In the genomic region with DNA sequence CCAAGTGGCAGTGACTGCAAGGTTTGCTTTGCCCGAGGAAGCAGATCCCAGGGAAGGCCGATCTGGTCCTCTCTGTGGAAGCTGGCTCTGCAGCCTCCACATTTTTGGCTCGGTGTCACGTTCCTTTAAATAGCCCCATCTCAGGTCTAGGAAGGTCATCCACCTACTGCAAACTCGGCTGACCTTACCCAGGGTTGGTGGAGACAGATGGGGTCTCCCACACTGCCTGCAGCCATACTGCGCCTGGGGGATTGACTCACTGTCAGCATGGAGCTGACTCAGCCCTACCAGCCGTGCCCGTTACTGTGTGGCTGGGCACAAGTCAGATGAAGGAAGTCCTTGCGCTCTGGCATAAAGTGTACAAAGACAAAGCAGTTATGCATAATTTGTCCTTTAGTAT, we compare ENCODE assay signal across 11 cellular contexts. TPM values are rescaled to one million over a fixed set of nuclear protein-coding genes. Genes with fewer than 3 reads are reported as not detected.
DNase-seq lines count a peak whose midpoint lies in the region; ATAC-seq and TF ChIP-seq lines count a peak whose summit lies in the region.
"Had no signal": no experiment of that assay in that cellular context is flagged by ENCODE, and none has a peak within 500 bp of the region (broad histone marks: within the 10 kb centered on the region; RNA-seq: fewer than 3 reads in every experiment).

No MANE protein-coding gene starts in this region.

- peaks cover 10 to 17% of the 10 kb centered on the region in 2 donors for H3K4me1 ChIP-seq in adrenal gland (replicated peaks in 1 of 2)

- DNase-seq in KBM-7 = peak; percentile 19
- DNase-seq in adrenal gland = peak; percentile 83 to 95 (median 91)
- peak; percentile 67 for DNase-seq in left ventricle myocardium superior
- peak; percentile 33 for DNase-seq in smooth muscle cell of the brain vasculature (ENCODE audit: low read depth, low spot score)
- DNase-seq in activated naive CD4-positive, alpha-beta T cell treated with Interleukin-2 at 50 U/mL for 16 hours = no peak
- no peak for DNase-seq in NCI-H1105 treated with DMSO at 0.1 percent for 48 hours (lab: John Stamatoyannopoulos, UW)
- no peak for DNase-seq in activated naive CD4-positive, alpha-beta T cell treated with anti-CD3 and anti-CD28 coated beads, Interleukin-2, amount 10 ng/mL, durations not matched to agents 7 days and 5 days
- DNase-seq: stimulated activated naive CD8-positive, alpha-beta T cell treated with anti-CD3 and anti-CD28 coated beads, Interleukin-15, Interleukin-2, amounts not matched to agents 100 U/mL and 50 U/mL, for 24 hours; T-cell had no signal

- H3K4me3 ChIP-seq in adrenal gland = no peak overlapping the region
- H3K4me3 ChIP-seq: cardiac muscle cell had no signal

- ATAC-seq in left ventricle myocardium superior = peak; percentile 83
- ATAC-seq in HG02623 (IDR thresholded peaks at IDR 0.05; ENCODE audit: unreplicated experiment) = no peak
- ATAC-seq: stimulated activated naive CD8-positive, alpha-beta T cell treated with anti-CD3 and anti-CD28 coated beads, Interleukin-15, Interleukin-2, amounts not matched to agents 100 U/mL and 50 U/mL, for 24 hours; T-cell had no signal

- no peaks in the 10 kb centered on the region for H3K27me3 Mint-ChIP-seq in activated naive CD4-positive, alpha-beta T cell treated with anti-CD3 and anti-CD28 coated beads, Interleukin-2, amount 10 ng/mL, durations not matched to agents 7 days and 5 days
- H3K27me3 Mint-ChIP-seq: T-cell had no signal

- peaks cover 20% of the 10 kb centered on the region for H3K36me3 Mint-ChIP-seq in activated naive CD4-positive, alpha-beta T cell treated with anti-CD3 and anti-CD28 coated beads, Interleukin-2, amount 10 ng/mL, durations not matched to agents 7 days and 5 days

- in situ Hi-C loops in KBM-7 (cut with MboI; ENCODE audit: low pct_unique_long_range_greater_than_20kb, low sequenced_read_pairs) = no loop called here

- 15 to 25% (median 19%) methylated on average over 6 to 9 of the region's 9 CpGs for WGBS in adrenal gland, 4 donors

- intact Hi-C loops in adrenal gland (cut with DNase I) = no loop called here
- intact Hi-C loops in left ventricle myocardium superior (cut with micrococcal nuclease) = no loop called here

- no peaks in the 10 kb centered on the region for H3K9me3 ChIP-seq in adrenal gland (replicated peaks in 1 of 3)

- H3K27ac ChIP-seq in adrenal gland = peak overlapping the region in 3 of 5 donors; percentile 70 to 82 (median 80)
- H3K27ac ChIP-seq: cardiac muscle cell had no signal

- no peak overlapping the region for H3K4me3 Mint-ChIP-seq in activated naive CD4-positive, alpha-beta T cell treated with anti-CD3 and anti-CD28 coated beads, Interleukin-2, amount 10 ng/mL, durations not matched to agents 7 days and 5 days
- H3K4me3 Mint-ChIP-seq: T-cell had no signal

- H3K27me3 ChIP-seq in adrenal gland = no peaks in the 10 kb centered on the region
- H3K27me3 ChIP-seq: cardiac muscle cell had no signal

- H3K4me1 Mint-ChIP-seq in activated naive CD4-positive, alpha-beta T cell treated with anti-CD3 and anti-CD28 coated beads, Interleukin-2, amount 10 ng/mL, durations not matched to agents 7 days and 5 days = peaks cover 2% of the 10 kb centered on the region

- peaks cover 0 to 27% of the 10 kb centered on the region in 2 donors for H3K36me3 ChIP-seq in adrenal gland (replicated peaks in 1 of 2)

- peak in 1 of 2 donors; percentile 70 for TF ChIP-seq POLR2A in adrenal gland (IDR thresholded peaks at IDR 0.05)

- CTCF ChIA-PET in activated naive CD4-positive, alpha-beta T cell treated with anti-CD3 and anti-CD28 coated beads, Interleukin-2, amount 10 ng/mL, durations not matched to agents 7 days and 5 days (lab: Charles Lee) = no interaction called here

- H3K9me3 Mint-ChIP-seq in activated naive CD4-positive, alpha-beta T cell treated with anti-CD3 and anti-CD28 coated beads, Interleukin-2, amount 10 ng/mL, durations not matched to agents 7 days and 5 days = peaks cover 4% of the 10 kb centered on the region
- H3K9me3 Mint-ChIP-seq: T-cell had no signal

- no peak for TF ChIP-seq CTCF in adrenal gland (IDR thresholded peaks at IDR 0.05)

- H3K27ac Mint-ChIP-seq in activated naive CD4-positive, alpha-beta T cell treated with anti-CD3 and anti-CD28 coated beads, Interleukin-2, amount 10 ng/mL, durations not matched to agents 7 days and 5 days = no peak overlapping the region
- H3K27ac Mint-ChIP-seq: T-cell had no signal

RNA-seq across cellular contexts. Expression of gene CDPF1, which starts 16.9 kb away (rescaled TPM):
- 10 to 100 TPM; 10.8 to 20.1 (median 13.6) TPM for total RNA-seq in adrenal gland
- polyA plus RNA-seq in adrenal gland = 10 to 100 TPM; 10.2 to 32.9 (median 26.9) TPM
- total RNA-seq in left ventricle myocardium superior = 6.2 TPM

RNA-seq across cellular contexts. Expression of gene PKDREJ, which starts 29.9 kb away (rescaled TPM):
- total RNA-seq in adrenal gland (under 1 TPM in 6 of 8 donors, not detected in 2; under 0.01 to 0.11 (median 0.05) TPM), left ventricle myocardium superior (not detected)
- polyA plus RNA-seq in adrenal gland = under 1 TPM; 0.03 to 0.08 (median 0.07) TPM
- total RNA-seq: T-cell had no signal

RNA-seq across cellular contexts. Expression of gene TTC38, which starts 34.6 kb away (rescaled TPM):
- total RNA-seq in adrenal gland (100 to 1,000 TPM in 1 of 8 donors, 10 to 100 TPM in 7; 36.7 to 111 (median 45.8) TPM), left ventricle myocardium superior (24.0 TPM)
- polyA plus RNA-seq in adrenal gland = 10 to 100 TPM; 24.0 to 31.1 (median 27.2) TPM

Comparison
In these comparisons a context has a peak if more than half of its experiments do, and no peak if none do; other contexts are left out.
1. DNase-seq: peak in KBM-7 (single experiment), adrenal gland (7 of 7), left ventricle myocardium superior (single experiment) and smooth muscle cell of the brain vasculature (single experiment); none in activated naive CD4-positive, alpha-beta T cell treated with Interleukin-2 at 50 U/mL for 16 hours (single experiment), NCI-H1105 treated with DMSO at 0.1 percent for 48 hours (single experiment) and activated naive CD4-positive, alpha-beta T cell treated with anti-CD3 and anti-CD28 coated beads, Interleukin-2, amount 10 ng/mL, durations not matched to agents 7 days and 5 days (single experiment).